In the genomic region with DNA sequence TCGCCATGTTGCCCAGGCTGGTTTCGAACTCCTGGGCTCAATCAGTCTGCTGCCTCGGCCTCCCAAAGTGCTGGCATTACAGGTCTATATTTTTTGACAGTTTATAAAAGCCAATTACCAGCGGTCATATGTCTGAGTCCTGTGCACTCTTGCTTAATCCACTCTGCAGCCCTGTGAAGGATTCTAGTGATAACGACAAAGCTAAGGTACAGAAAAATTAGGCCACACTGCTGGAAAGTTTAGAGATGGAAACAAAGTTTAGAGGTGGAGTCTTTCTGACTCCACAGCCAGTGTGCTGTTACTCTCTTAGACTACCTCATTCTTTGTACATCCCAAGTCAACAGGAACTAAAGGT, we compare ENCODE assay signal across 8 cellular contexts. TPM values are rescaled to one million over a fixed set of nuclear protein-coding genes. Genes with fewer than 3 reads are reported as not detected.
DNase-seq lines count a peak whose midpoint lies in the region; ATAC-seq, FAIRE-seq and TF ChIP-seq lines count a peak whose summit lies in the region.

No MANE protein-coding gene starts in this region.

- H3K4me1 ChIP-seq in HepG2 (ENCODE audit: insufficient read depth, low read length) (peaks cover 20% of the 10 kb centered on the region), tibial artery (peaks cover 0 to 28% (median 11%) of the 10 kb centered on the region in 4 donors)

- H3K36me3 Mint-ChIP-seq in activated T-cell treated with anti-CD3 and anti-CD28 coated beads, Interleukin-2, amount 50 U/mL, for 4 hours (ENCODE audit: insufficient read depth): peaks cover 15% of the 10 kb centered on the region
- H3K36me3 Mint-ChIP-seq in activated naive CD8-positive, alpha-beta T cell: peaks cover 13% of the 10 kb centered on the region

- no peak for TF ChIP-seq POLR2A in HepG2 (IDR thresholded peaks at IDR 0.05; ENCODE audit: insufficient read depth in 1 of 2, low read depth in 2 of 2, low read length in 2 of 2)

- intact Hi-C loops in HepG2 (cut with micrococcal nuclease; ENCODE audit: unreplicated experiment) (loop anchor here (5.0 kb wide), 1 partner anchor 55 kb away; no protein-coding TSS in a partner anchor), tibial artery (cut with DNase I; ENCODE audit: low total_unique reads) (no loop called here)

- no peaks in the 10 kb centered on the region for H4K20me1 ChIP-seq in HepG2 (ENCODE audit: insufficient read depth, low read length)

- no peak for ATAC-seq in activated T-cell treated with anti-CD3 and anti-CD28 coated beads, Interleukin-2, amount 50 U/mL, for 4 hours
- ATAC-seq in HepG2 (peak; percentile 20), HG03378 (IDR thresholded peaks at IDR 0.05; ENCODE audit: unreplicated experiment) (no peak)

- no peaks in the 10 kb centered on the region for H3K36me3 ChIP-seq in HepG2 (replicated peaks in 1 of 2; ENCODE audit: control insufficient read depth in 1 of 2, insufficient read depth in 2 of 2, low read length in 2 of 2)
- no peaks in the 10 kb centered on the region for H3K36me3 ChIP-seq in tibial artery

- CTCF ChIA-PET in HepG2 (lab: Yijun Ruan, JAX; ENCODE audit: low intra/inter-chr PET ratio, low total read pairs): no interaction called here

- peak overlapping the region; percentile 92 for H3K27ac Mint-ChIP-seq in activated naive CD8-positive, alpha-beta T cell

- in situ Hi-C loops in HepG2 (cut with HindIII; ENCODE audit: extremely low pct_ligation_motif_present, low pct_unique_long_range_greater_than_20kb): no loop called here

- POLR2A ChIA-PET in HepG2 (lab: Yijun Ruan, JAX): no interaction called here

- H3K9ac ChIP-seq in HepG2 (ENCODE audit: insufficient read depth, low read depth, low read length): peak overlapping the region; percentile 71

- H3K79me2 ChIP-seq in HepG2 (ENCODE audit: insufficient read depth, low read length): no peaks in the 10 kb centered on the region

- no peaks in the 10 kb centered on the region for H3K9me3 Mint-ChIP-seq in activated T-cell treated with anti-CD3 and anti-CD28 coated beads, Interleukin-2, amount 50 U/mL, for 4 hours
- H3K9me3 Mint-ChIP-seq in activated naive CD8-positive, alpha-beta T cell (ENCODE audit: low read depth): no peaks in the 10 kb centered on the region

- TF ChIP-seq RAD21 in HepG2 (CRISPR knock-in tag; IDR thresholded peaks at IDR 0.05): no peak

- H3K4me3 Mint-ChIP-seq in activated T-cell treated with anti-CD3 and anti-CD28 coated beads, Interleukin-2, amount 50 U/mL, for 4 hours: peak overlapping the region; percentile 89
- H3K4me3 Mint-ChIP-seq in activated naive CD8-positive, alpha-beta T cell: peak overlapping the region; percentile 88

- no TSS peak for BruUV-seq in HepG2 (replicated peaks; lab: Mats Ljungman, UMichigan)

- TF ChIP-seq CTCF in HepG2 (CRISPR knock-in tag; IDR thresholded peaks at IDR 0.05) (no peak), tibial artery (IDR thresholded peaks at IDR 0.05) (no peak)

- TF ChIP-seq EP300 in HepG2 (IDR thresholded peaks at IDR 0.05; ENCODE audit: low read depth in 2 of 2, low read length in 2 of 2) (no peak), HepG2 (CRISPR knock-in tag; IDR thresholded peaks at IDR 0.05; ENCODE audit: borderline replicate concordance) (no peak)

- no peaks in the 10 kb centered on the region for H3K9me3 ChIP-seq in HepG2 (ENCODE audit: low read length)
- H3K9me3 ChIP-seq in tibial artery: no peaks in the 10 kb centered on the region

- H3K27me3 ChIP-seq in HepG2 (ENCODE audit: control insufficient read depth in 1 of 2, insufficient read depth in 2 of 2, low read length in 2 of 2) (no peaks in the 10 kb centered on the region), tibial artery (no peaks in the 10 kb centered on the region)

- 63% methylated on average over 5 of the region's 5 CpGs for WGBS in HepG2 (ENCODE audit: low lambda C conversion rate)

- peaks cover 50% of the 10 kb centered on the region for H3K4me1 Mint-ChIP-seq in activated T-cell treated with anti-CD3 and anti-CD28 coated beads, Interleukin-2, amount 50 U/mL, for 4 hours (ENCODE audit: low read depth)
- H3K4me1 Mint-ChIP-seq in activated naive CD8-positive, alpha-beta T cell (ENCODE audit: low read depth): peaks cover 46% of the 10 kb centered on the region

- H3K27ac ChIP-seq in HepG2 (ENCODE audit: extremely low read length, insufficient read depth, low read length): peak overlapping the region; percentile 53
- peak overlapping the region; percentile 82 to 87 for H3K27ac ChIP-seq in tibial artery

- no peak for DNase-seq in activated T-cell treated with anti-CD3 and anti-CD28 coated beads, Interleukin-2, amount 50 U/mL, for 4 hours
- no peak for DNase-seq in activated T-cell treated with anti-CD3 and anti-CD28 coated beads, Interleukin-2, amount 50 U/mL, for 1 hour
- DNase-seq in HepG2 (ENCODE audit: low spot score): peak; percentile 44
- no peak for DNase-seq in tibial artery
- no peak for DNase-seq in stimulated activated CD4-positive, alpha-beta T cell treated with anti-CD3 and anti-CD28 coated beads, Interleukin-1b, Interleukin-23, amount 100 ng/mL, for 48 hours
- no peak for DNase-seq in A172 (ENCODE audit: low spot score)

- H3K4me3 ChIP-seq in HepG2 (replicated peaks in 1 of 3; ENCODE audit: insufficient read depth in 1 of 3, low read depth in 2 of 3, low read length in 3 of 3): peak overlapping the region; percentile 42 to 72 (median 68)
- H3K4me3 ChIP-seq in tibial artery: peak overlapping the region; percentile 59 to 87

- peak overlapping the region; percentile 64 for H3K4me2 ChIP-seq in HepG2 (ENCODE audit: low read depth, low read length)

- no peak overlapping the region for H2AFZ ChIP-seq in HepG2 (ENCODE audit: low read length)

- H3K27me3 Mint-ChIP-seq in activated T-cell treated with anti-CD3 and anti-CD28 coated beads, Interleukin-2, amount 50 U/mL, for 4 hours (ENCODE audit: low read depth): no peaks in the 10 kb centered on the region
- H3K27me3 Mint-ChIP-seq in activated naive CD8-positive, alpha-beta T cell: no peaks in the 10 kb centered on the region

- FAIRE-seq in HepG2 (lab: Jason Lieb, UNC): no peak

TF ChIP-seq in HepG2, 621 proteins besides CTCF, POLR2A, EP300 and RAD21 (continues in another document):
- TF ChIP-seq TEF (CRISPR knock-in tag; IDR thresholded peaks at IDR 0.05) (no peak), MIER2 (CRISPR knock-in tag; IDR thresholded peaks at IDR 0.05) (no peak), ZNF597 (CRISPR knock-in tag; IDR thresholded peaks at IDR 0.05) (no peak)

RNA-seq across cellular contexts. Expression of gene PTER, which starts 0.7 kb away (rescaled TPM):
- total RNA-seq in activated T-cell treated with anti-CD3 and anti-CD28 coated beads, Interleukin-2, amount 50 U/mL, for 4 hours: 10 to 100 TPM; 17.8 to 18.7 (median 18.5) TPM
- total RNA-seq in HepG2 (2016; rRNA removed; fragmentation: Illumina TruSeq; extraction: Trizol): 6.1 and 8.6 TPM in 2 replicates
- total RNA-seq in HepG2 (2016; cell fraction: cytosol; rRNA removed; fragmentation: Illumina TruSeq; extraction: Trizol; ENCODE audit: low read depth): 2.1 and 2.7 TPM in 2 replicates
- total RNA-seq in HepG2 (2016; cell fraction: insoluble cytoplasmic fraction; rRNA removed; fragmentation: Illumina TruSeq; extraction: Trizol): 4.5 and 8.9 TPM in 2 replicates
- total RNA-seq in HepG2 (2016; cell fraction: membrane; rRNA removed; fragmentation: Illumina TruSeq; extraction: Trizol): 2.4 and 2.9 TPM in 2 replicates
- 5.4 and 5.8 TPM in 2 replicates for total RNA-seq in HepG2 (2016; cell fraction: nucleus; rRNA removed; fragmentation: Illumina TruSeq; extraction: Trizol)
- polyA plus RNA-seq in HepG2 (2011; rRNA removed): 4.4 and 6.6 TPM in 2 replicates
- polyA plus RNA-seq in HepG2 (2011; cell fraction: cytosol; rRNA removed): 2.8 and 4.0 TPM in 2 replicates
- polyA plus RNA-seq in HepG2 (2011; cell fraction: nucleus; rRNA removed): 1.6 and 2.5 TPM in 2 replicates
- polyA plus RNA-seq in HepG2 (2012): 3.7 and 6.4 TPM in 2 replicates
- polyA plus RNA-seq in HepG2 (2016; cell fraction: cytosol; fragmentation: Illumina TruSeq; extraction: Trizol; ENCODE audit: low read depth): 0.19 and 0.31 TPM in 2 replicates
- 6.5 and 8.7 TPM in 2 replicates for polyA plus RNA-seq in HepG2 (2016; cell fraction: insoluble cytoplasmic fraction; fragmentation: Illumina TruSeq; extraction: Trizol; ENCODE audit: low read depth)
- polyA plus RNA-seq in HepG2 (2016; cell fraction: membrane; fragmentation: Illumina TruSeq; extraction: Trizol; ENCODE audit: low read depth): 0.84 and 1.0 TPM in 2 replicates
- 3.5 and 3.7 TPM in 2 replicates for polyA plus RNA-seq in HepG2 (2016; cell fraction: nucleus; fragmentation: Illumina TruSeq; extraction: Trizol; ENCODE audit: insufficient read depth, low read depth)
- 3.1 and 14.0 TPM in 2 replicates for polyA minus RNA-seq in HepG2 (2011; rRNA and poly(A)+ RNA removed; ENCODE audit: low replicate concordance)
- 6.1 and 7.5 TPM in 2 replicates for polyA minus RNA-seq in HepG2 (2011; cell fraction: cytosol; rRNA and poly(A)+ RNA removed)
- 9.1 and 10.9 TPM in 2 replicates for polyA minus RNA-seq in HepG2 (2011; cell fraction: nucleus; rRNA and poly(A)+ RNA removed)
- total RNA-seq in A172 (2014; rRNA removed; shearing (Covaris generic)): not detected in 2 replicates
